Comparison of ENCODE assay signal across 16 cellular contexts in the genomic region with DNA sequence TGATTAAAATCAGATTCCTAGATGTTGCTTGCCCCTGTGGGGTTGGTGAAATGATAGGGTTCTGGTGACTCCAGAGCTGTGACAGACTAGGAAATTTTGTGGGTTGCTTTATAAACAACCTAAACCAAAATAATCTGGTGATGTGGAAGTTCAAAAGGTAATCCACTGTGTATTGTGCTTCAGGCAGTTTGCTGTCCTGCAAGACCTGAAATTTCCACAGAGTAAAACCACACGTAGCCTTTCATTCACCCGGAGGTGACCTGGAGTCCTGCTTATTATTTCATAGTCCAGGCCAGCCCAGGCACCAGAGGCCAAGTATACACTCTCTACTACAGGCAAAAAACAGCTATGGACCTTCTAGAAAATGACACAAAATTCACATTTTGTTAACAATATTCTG.
A peak's percentile ranks its signal among the peaks of the same experiment; 100 is the strongest.
DNase-seq lines count a peak whose midpoint lies in the region; FAIRE-seq and TF ChIP-seq lines count a peak whose summit lies in the region.
"Had no signal": no experiment of that assay in that cellular context is flagged by ENCODE, and none has a peak within 500 bp of the region (broad histone marks: within the 10 kb centered on the region; RNA-seq: fewer than 3 reads in every experiment).

No MANE protein-coding gene starts in this region.

- H3K4me2 ChIP-seq in osteoblast (ENCODE audit: insufficient read depth, low read length): no peak overlapping the region
- H3K4me2 ChIP-seq in smooth muscle cell: no peak overlapping the region

- H2AFZ ChIP-seq in osteoblast (ENCODE audit: low read length) (no peak overlapping the region), smooth muscle cell (ENCODE audit: low read depth) (no peak overlapping the region)

- H3K27me3 ChIP-seq in osteoblast (ENCODE audit: insufficient read depth, low read length) (no peaks in the 10 kb centered on the region), smooth muscle cell (ENCODE audit: low read depth) (no peaks in the 10 kb centered on the region)

- H3K4me3 ChIP-seq in osteoblast (ENCODE audit: insufficient read depth, low read length): no peak overlapping the region
- H3K4me3 ChIP-seq in smooth muscle cell: no peak overlapping the region

- FAIRE-seq in GM19239 (lab: Jason Lieb, UNC): peak; percentile 35
- no peak for FAIRE-seq in urothelium cell line (lab: Jason Lieb, UNC)

- H3K27ac ChIP-seq in osteoblast (ENCODE audit: low read depth, low read length) (peak overlapping the region; percentile 31), smooth muscle cell (ENCODE audit: low read depth) (no peak overlapping the region)

- H3K36me3 ChIP-seq in osteoblast (ENCODE audit: insufficient read depth, low read length) (peaks cover 88% of the 10 kb centered on the region), smooth muscle cell (ENCODE audit: low read depth) (peaks cover 38% of the 10 kb centered on the region)

- H3K79me2 ChIP-seq in osteoblast (ENCODE audit: insufficient read depth, low read length) (peaks cover 58% of the 10 kb centered on the region), smooth muscle cell (ENCODE audit: low read depth) (no peaks in the 10 kb centered on the region)

- H3K9ac ChIP-seq in smooth muscle cell (ENCODE audit: low read depth): no peak overlapping the region

- H3K4me1 ChIP-seq in osteoblast (ENCODE audit: insufficient read depth, low read length) (peaks cover 4% of the 10 kb centered on the region), smooth muscle cell (ENCODE audit: low read depth) (peaks cover 7% of the 10 kb centered on the region)

- 70% methylated on average over 2 of the region's 2 CpGs for WGBS in smooth muscle cell (ENCODE audit: low lambda C conversion rate)

- no peak for DNase-seq in GM19239 (ENCODE audit: insufficient read length, low spot score)
- DNase-seq in RPMI7951 (ENCODE audit: low read depth): peak; percentile 91
- peak; percentile 50 for DNase-seq in fibroblast of gingiva (ENCODE audit: low read depth)
- no peak for DNase-seq in osteoblast (ENCODE audit: insufficient read length, low spot score, missing footprints)
- no peak for DNase-seq in CD1c-positive myeloid dendritic cell (ENCODE audit: extremely low spot score)
- DNase-seq in urothelium cell line (ENCODE audit: low spot score): no peak
- DNase-seq in smooth muscle cell (lab: John Stamatoyannopoulos, UW; ENCODE audit: unreplicated experiment): no peak
- DNase-seq: ACHN; CD4-positive, alpha-beta T cell; DMS53; HCEC 1CT; MV-4-11; NCI-H1417 treated with DMSO at 0.1 percent for 48 hours; NCI-H2029; NCI-H2171 treated with DMSO at 0.1 percent for 48 hours; NCI-H446 treated with DMSO at 0.1 percent for 48 hours had no signal

- no peaks in the 10 kb centered on the region for H3F3A ChIP-seq in smooth muscle cell (ENCODE audit: low read depth)

- H3K9me3 ChIP-seq in osteoblast (ENCODE audit: low read depth, low read length) (no peaks in the 10 kb centered on the region), smooth muscle cell (replicated peaks; ENCODE audit: low read depth) (no peaks in the 10 kb centered on the region)

- TF ChIP-seq CTCF in osteoblast (IDR thresholded peaks at IDR 0.05; ENCODE audit: extremely low read depth, low read depth, low read length): no peak
- no peak for TF ChIP-seq CTCF in smooth muscle cell (IDR thresholded peaks at IDR 0.05; ENCODE audit: borderline replicate concordance, insufficient read depth, poor library complexity, severe bottlenecking)

- H4K20me1 ChIP-seq in osteoblast (ENCODE audit: insufficient read depth, low read length) (no peaks in the 10 kb centered on the region), smooth muscle cell (ENCODE audit: low read depth) (no peaks in the 10 kb centered on the region)

Comparison
In these comparisons a context has a peak if more than half of its experiments do, and no peak if none do; other contexts are left out.
1. DNase-seq: peak in RPMI7951 (single experiment) and fibroblast of gingiva (single experiment); none in GM19239 (single experiment), osteoblast (single experiment), CD1c-positive myeloid dendritic cell (single experiment), urothelium cell line (single experiment) and smooth muscle cell (single experiment).